Comparison of ENCODE assay signal across 1 cellular context in the genomic region with DNA sequence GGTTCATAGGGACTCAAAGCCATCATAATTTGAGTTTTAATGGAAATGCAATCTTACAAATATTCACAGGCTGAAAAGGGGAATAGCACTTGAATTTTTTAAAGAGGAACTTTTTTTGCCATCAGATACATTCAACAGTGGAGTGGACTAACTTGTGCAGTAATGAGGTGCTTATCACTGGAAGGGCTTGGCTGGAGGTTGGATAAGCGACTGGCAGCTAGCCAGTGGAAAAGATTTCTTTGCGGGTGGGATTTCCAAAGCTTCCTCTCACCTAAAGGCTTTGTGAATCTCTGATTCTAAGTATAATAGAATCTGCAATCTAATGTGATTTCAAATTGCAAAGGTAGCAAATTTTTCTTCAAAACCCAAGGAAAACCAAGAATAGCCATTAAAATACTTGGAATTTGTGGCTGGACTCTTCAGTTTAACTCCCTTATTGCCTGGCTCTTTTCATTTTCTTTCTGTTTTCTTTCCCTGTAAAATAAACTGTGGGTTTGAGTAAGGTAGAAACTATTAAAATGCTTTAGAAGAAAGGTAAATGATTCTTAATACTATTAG.
TF ChIP-seq lines count a peak whose summit lies in the region.

No MANE protein-coding gene starts in this region.

TF ChIP-seq in K562, 482 proteins besides CTCF, POLR2A, EP300 and RAD21 (continued from another document):
- TF ChIP-seq XRCC5 (IDR thresholded peaks at IDR 0.05; ENCODE audit: low read depth, low read length) (no peak), ZNF699 (CRISPR knock-in tag; IDR thresholded peaks at IDR 0.05; ENCODE audit: insufficient replicate concordance) (no peak), RCOR1 (IDR thresholded peaks at IDR 0.05; ENCODE audit: borderline replicate concordance in 1 of 2, low read depth in 2 of 2, low read length in 2 of 2) (peak in 1 of 2 experiments; percentile 48; a peak in 1 of 4 replicates), HDAC1 (IDR thresholded peaks at IDR 0.05) (no peak)
